In genomic region chr6:20868397-20869185, GRCh38 we compare ENCODE assay signal across 12 cellular contexts.
DNase-seq lines count a peak whose midpoint lies in the region; ATAC-seq and TF ChIP-seq lines count a peak whose summit lies in the region.
"Had no signal": no experiment of that assay in that cellular context is flagged by ENCODE, and none has a peak within 500 bp of the region (broad histone marks: within the 10 kb centered on the region; RNA-seq: fewer than 3 reads in every experiment).

No MANE protein-coding gene starts in this region.

- H4K8ac ChIP-seq in IMR-90 (ENCODE audit: low read depth in 2 of 2, low read length in 2 of 2) = no peak overlapping the region

- no peaks in the 10 kb centered on the region for H3K36me3 ChIP-seq in IMR-90 (ENCODE audit: control insufficient read depth, insufficient read depth, low read length)
- H3K36me3 ChIP-seq: thoracic aorta had no signal

- no peak overlapping the region for H3K18ac ChIP-seq in IMR-90 (ENCODE audit: low read depth, low read length)

- H2AFZ ChIP-seq in IMR-90 (replicated peaks; ENCODE audit: low read length, poor library complexity) = no peak overlapping the region

- H4K5ac ChIP-seq in IMR-90 (ENCODE audit: low read depth, low read length) = no peak overlapping the region

- in situ Hi-C loops in IMR-90 (cut with MboI; ENCODE audit: low sequenced_read_pairs) = no loop called here

- DNase-seq in IMR-90 (no peak), NCI-H2107 (lab: John Stamatoyannopoulos, UW) (peak; percentile 46), astrocyte of the hippocampus (ENCODE audit: low read depth, low spot score) (peak; percentile 9), pons (ENCODE audit: low spot score) (peak; percentile 9), NOMO-1 treated with dmso at 0.1 percent for 144 hours (lab: John Stamatoyannopoulos, UW; ENCODE audit: unreplicated experiment) (no peak), kidney glomerular epithelial cell (lab: John Stamatoyannopoulos, UW) (no peak), substantia nigra (lab: John Stamatoyannopoulos, UW) (no peak)
- DNase-seq: activated CD4-positive, alpha-beta T cell treated with anti-CD3 and anti-CD28 coated beads for 48 hours; activated effector memory CD4-positive, alpha-beta T cell treated with Interleukin-2 at 50 U/mL for 16 hours had no signal

- 0 out of 2 replicates have a peak, but pooled peaks cover 3% of the 10 kb centered on the region for H3K9me1 ChIP-seq in IMR-90 (ENCODE audit: insufficient read depth, low read length)

- no peak for TF ChIP-seq CTCF in IMR-90 (conservative IDR thresholded peaks at IDR 0.05; ENCODE audit: low read depth, low read length)

- POLR2A ChIA-PET in IMR-90 (lab: Charles Lee; ENCODE audit: unreplicated experiment) = no interaction called here

- no peak overlapping the region for H2BK5ac ChIP-seq in IMR-90 (ENCODE audit: low read depth, low read length, poor library complexity, severe bottlenecking)

- no peak overlapping the region for H3K56ac ChIP-seq in IMR-90 (ENCODE audit: extremely low read depth, insufficient read depth, low read length)

- CTCF ChIA-PET in IMR-90 (lab: Yijun Ruan, JAX) = no interaction called here

- no peaks in the 10 kb centered on the region for H3K9me3 ChIP-seq in IMR-90 (ENCODE audit: control insufficient read depth, insufficient read depth, low read length)
- H3K9me3 ChIP-seq: thoracic aorta had no signal

- H2BK20ac ChIP-seq in IMR-90 (ENCODE audit: low read depth, low read length) = no peak overlapping the region

- no peak for TF ChIP-seq RAD21 in IMR-90 (IDR thresholded peaks at IDR 0.05; ENCODE audit: low read length)

- dilution Hi-C loops in IMR-90 (cut with HindIII; ENCODE audit: low sequenced_read_pairs, unreplicated experiment) = no loop called here

- H3K27ac ChIP-seq in IMR-90 (ENCODE audit: insufficient read depth, low read length) (no peak overlapping the region), substantia nigra (ENCODE audit: low read depth, low read length, poor library complexity, severe bottlenecking) (no peak overlapping the region)
- H3K27ac ChIP-seq: skin epidermis, thoracic aorta had no signal

- intact Hi-C loops in IMR-90 (cut with micrococcal nuclease) = no loop called here

- H2BK15ac ChIP-seq in IMR-90 (ENCODE audit: low read depth, low read length) = no peak overlapping the region

- 0 out of 2 replicates have a peak overlapping the region, but pooled peaks have one; percentile 8 for H2AK5ac ChIP-seq in IMR-90 (ENCODE audit: low read depth, low read length)

- ATAC-seq in IMR-90 (ENCODE audit: low read depth) = no peak
- no peak for ATAC-seq in HG03442 (IDR thresholded peaks at IDR 0.05; ENCODE audit: unreplicated experiment)

- no TSS peak for BruUV-seq in IMR-90 (replicated peaks; lab: Mats Ljungman, UMichigan)

- H3K27me3 ChIP-seq in IMR-90 (ENCODE audit: control insufficient read depth, insufficient read depth, low read length) = no peaks in the 10 kb centered on the region

- no peaks in the 10 kb centered on the region for H4K20me1 ChIP-seq in IMR-90 (ENCODE audit: insufficient read depth, low read length)

- no peak overlapping the region for H4K91ac ChIP-seq in IMR-90 (ENCODE audit: insufficient read depth, low read depth, low read length)

- no peak overlapping the region for H3K4me3 ChIP-seq in IMR-90 (ENCODE audit: insufficient read depth, low read depth, low read length)
- H3K4me3 ChIP-seq: skin epidermis, thoracic aorta had no signal

- no peak overlapping the region for H3K14ac ChIP-seq in IMR-90 (replicated peaks; ENCODE audit: low read depth, low read length)

- peaks cover 2% of the 10 kb centered on the region; the same call in 1 of the 2 replicates for H3K4me1 ChIP-seq in IMR-90 (ENCODE audit: control insufficient read depth, insufficient read depth, low read length)

- no peak overlapping the region for H3K4me2 ChIP-seq in IMR-90 (ENCODE audit: low read depth, low read length)

- H3K9ac ChIP-seq in IMR-90 (ENCODE audit: low read depth, low read length) = no peak overlapping the region

- WGBS in IMR-90 (ENCODE audit: extremely low coverage in 2 of 2, insufficient read length in 1 of 2), 2 experiments = 67% methylated on average over 2 of the region's 9 CpGs; no CpG with 5 or more reads in 1 of the 2 experiments

- no peak overlapping the region for H3K23ac ChIP-seq in IMR-90 (ENCODE audit: low read depth, low read length)

- H2BK120ac ChIP-seq in IMR-90 (ENCODE audit: low read depth, low read length) = no peak overlapping the region

- H3K79me1 ChIP-seq in IMR-90 (ENCODE audit: low read depth in 1 of 2, low read length in 2 of 2) = no peaks in the 10 kb centered on the region; a peak in 1 of 4 replicates

- no peak overlapping the region for H3K4ac ChIP-seq in IMR-90 (ENCODE audit: low read depth, low read length)

- peak overlapping the region; percentile 17 for H2AK9ac ChIP-seq in IMR-90 (replicated peaks; ENCODE audit: low read depth, low read length, poor library complexity)

- no peak for TF ChIP-seq POLR2A in IMR-90 (IDR thresholded peaks at IDR 0.05; ENCODE audit: low read depth, low read length)

TF ChIP-seq in IMR-90, 13 proteins besides CTCF, POLR2A, EP300 and RAD21:
- no peak for TF ChIP-seq MAZ (IDR thresholded peaks at IDR 0.05; ENCODE audit: borderline replicate concordance, low read depth, low read length)
- no peak for TF ChIP-seq MXI1 (IDR thresholded peaks at IDR 0.05; ENCODE audit: borderline replicate concordance, low read depth, low read length)
- peak; percentile 91 for TF ChIP-seq MAFK (IDR thresholded peaks at IDR 0.05; ENCODE audit: low read depth, low read length)

Comparison
In these comparisons a context has a peak if more than half of its experiments do, and no peak if none do; other contexts are left out.
1. DNase-seq: peak in NCI-H2107 (single experiment), astrocyte of the hippocampus (single experiment) and pons (single experiment); none in IMR-90 (single experiment), NOMO-1 treated with dmso at 0.1 percent for 144 hours (single experiment), kidney glomerular epithelial cell (single experiment) and substantia nigra (0 of 49).